Comparison of ENCODE assay signal across 9 cellular contexts in the genomic region with DNA sequence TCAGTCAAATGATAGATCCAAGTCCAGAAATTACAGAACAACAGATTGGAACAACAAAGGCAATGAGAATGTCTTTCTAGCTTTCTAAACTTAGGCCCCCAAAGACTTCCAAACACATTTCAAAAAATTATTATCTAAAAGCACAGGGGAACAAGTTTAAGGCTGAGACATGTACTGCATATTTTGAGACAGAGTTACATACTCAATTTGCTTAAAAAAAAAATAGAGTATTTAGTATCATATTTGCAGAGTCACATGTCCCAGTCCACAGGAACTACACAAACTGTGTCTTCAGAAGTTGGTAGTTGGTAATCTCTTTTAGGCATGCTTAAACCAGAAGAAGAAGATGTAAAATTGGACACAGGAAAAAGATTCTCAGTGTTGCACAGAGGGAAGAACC.
DNase-seq lines count a peak whose midpoint lies in the region; ATAC-seq and FAIRE-seq lines count a peak whose summit lies in the region.
"Had no signal": no experiment of that assay in that cellular context is flagged by ENCODE, and none has a peak within 500 bp of the region (broad histone marks: within the 10 kb centered on the region; RNA-seq: fewer than 3 reads in every experiment).

No MANE protein-coding gene starts in this region.

- peak overlapping the region; percentile 82 for H3K27ac ChIP-seq in SJSA1
- peak overlapping the region; percentile 58 to 77 for H3K27ac ChIP-seq in esophagus (ENCODE audit: low read depth in 2 of 2, low read length in 1 of 2)
- H3K27ac ChIP-seq in small intestine (ENCODE audit: low read depth in 1 of 2, low read length in 1 of 2), result peak overlapping the region; percentile 65 to 99

- peaks cover 54% of the 10 kb centered on the region for H3K4me1 ChIP-seq in SJSA1 (replicated peaks)
- no peaks in the 10 kb centered on the region for H3K4me1 ChIP-seq in esophagus (ENCODE audit: control insufficient read depth in 2 of 2, insufficient read depth in 2 of 2, low read length in 1 of 2)
- H3K4me1 ChIP-seq in small intestine (ENCODE audit: control insufficient read depth in 2 of 2, insufficient read depth in 1 of 2, low read depth in 1 of 2, low read length in 1 of 2), result peaks cover 0 to 37% of the 10 kb centered on the region in 2 donors

- H3K4me3 ChIP-seq in SJSA1, result no peak overlapping the region
- H3K4me3 ChIP-seq in esophagus (ENCODE audit: low read depth in 1 of 2, low read length in 2 of 2), result no peak overlapping the region
- no peak overlapping the region for H3K4me3 ChIP-seq in small intestine (ENCODE audit: low read depth in 1 of 2, low read length in 2 of 2)
- H3K4me3 ChIP-seq in H7 (ENCODE audit: insufficient read depth, low read depth, low read length), result no peak overlapping the region

- H3K36me3 ChIP-seq in SJSA1 (no peaks in the 10 kb centered on the region), esophagus (ENCODE audit: control insufficient read depth in 2 of 2, insufficient read depth in 2 of 2, low read length in 1 of 2) (no peaks in the 10 kb centered on the region), small intestine (ENCODE audit: control insufficient read depth in 2 of 2, insufficient read depth in 2 of 2, low read length in 2 of 2) (no peaks in the 10 kb centered on the region), H7 (replicated peaks; ENCODE audit: control insufficient read depth, insufficient read depth, low read length) (no peaks in the 10 kb centered on the region)

- H3K27me3 ChIP-seq in SJSA1 (replicated peaks) (no peaks in the 10 kb centered on the region), esophagus (ENCODE audit: control insufficient read depth in 1 of 2, insufficient read depth in 2 of 2, low read length in 2 of 2) (no peaks in the 10 kb centered on the region), small intestine (ENCODE audit: control insufficient read depth in 2 of 2, insufficient read depth in 2 of 2, low read length in 2 of 2) (no peaks in the 10 kb centered on the region), H7 (ENCODE audit: control insufficient read depth, insufficient read depth, low read length) (no peaks in the 10 kb centered on the region)

- peak; percentile 4 for ATAC-seq in GM19452 (IDR thresholded peaks at IDR 0.05; ENCODE audit: unreplicated experiment)
- ATAC-seq in GM19023 (IDR thresholded peaks at IDR 0.05; ENCODE audit: unreplicated experiment), result no peak

- DNase-seq in SJSA1 (ENCODE audit: low read depth in 1 of 2, low spot score in 2 of 2) (no peak), small intestine (no peak), superior temporal gyrus (ENCODE audit: extremely low spot score) (no peak), NCI-H1694 (lab: John Stamatoyannopoulos, UW) (no peak), H7 (no peak)
- DNase-seq: NCI-H1930 had no signal

- FAIRE-seq in small intestine (lab: Jason Lieb, UNC), result no peak

- H3K9me3 ChIP-seq in SJSA1 (replicated peaks), result no peaks in the 10 kb centered on the region
- no peaks in the 10 kb centered on the region for H3K9me3 ChIP-seq in esophagus (ENCODE audit: control insufficient read depth in 2 of 2, insufficient read depth in 1 of 2, low read depth in 1 of 2, low read length in 1 of 2)
- H3K9me3 ChIP-seq in small intestine (ENCODE audit: control insufficient read depth, low read depth), result no peaks in the 10 kb centered on the region
